In genomic region chr7:150428671-150429451, GRCh38 we compare ENCODE assay signal across 8 cellular contexts. TPM values are rescaled to one million over a fixed set of nuclear protein-coding genes. Genes with fewer than 3 reads are reported as not detected.
A peak's percentile ranks its signal among the peaks of the same experiment; 100 is the strongest.
DNase-seq lines count a peak whose midpoint lies in the region; ATAC-seq and TF ChIP-seq lines count a peak whose summit lies in the region.
"Had no signal": no experiment of that assay in that cellular context is flagged by ENCODE, and none has a peak within 500 bp of the region (broad histone marks: within the 10 kb centered on the region; RNA-seq: fewer than 3 reads in every experiment).

No MANE protein-coding gene starts in this region.

- POLR2A ChIA-PET in CD8-positive, alpha-beta memory T cell (lab: Charles Lee) = no interaction called here

- no peaks in the 10 kb centered on the region for H3K9me3 Mint-ChIP-seq in CD8-positive, alpha-beta memory T cell

- no peak overlapping the region for H3K27ac ChIP-seq in brain microvascular endothelial cell
- H3K27ac ChIP-seq in CD8-positive, alpha-beta memory T cell (ENCODE audit: low read depth, low read length) = no peak overlapping the region
- H3K27ac ChIP-seq: uterus had no signal

- no peak overlapping the region for H3K27ac Mint-ChIP-seq in CD8-positive, alpha-beta memory T cell

- no peaks in the 10 kb centered on the region for H3K36me3 ChIP-seq in brain microvascular endothelial cell (replicated peaks)
- no peaks in the 10 kb centered on the region for H3K36me3 ChIP-seq in CD8-positive, alpha-beta memory T cell (ENCODE audit: insufficient read depth, low read length)
- H3K36me3 ChIP-seq: uterus had no signal

- no peak for TF ChIP-seq CTCF in brain microvascular endothelial cell (IDR thresholded peaks at IDR 0.05; ENCODE audit: low read depth, low read length, missing control alignments)

- in situ Hi-C loops in brain microvascular endothelial cell (cut with HindIII; ENCODE audit: low pct_ligation_motif_present, low sequenced_read_pairs) = no loop called here

- CTCF ChIA-PET in CD8-positive, alpha-beta memory T cell (lab: Charles Lee) = interaction anchor here (1.0 kb wide), 1 partner anchor 75 kb away, joined by 3 read pairs; no protein-coding TSS in a partner anchor

- H3K4me1 ChIP-seq in CD8-positive, alpha-beta memory T cell (ENCODE audit: insufficient read depth, low read length) = peaks cover 6% of the 10 kb centered on the region

- peaks cover 8 to 18% (median 16%) of the 10 kb centered on the region in 3 donors for H3K4me1 Mint-ChIP-seq in CD8-positive, alpha-beta memory T cell

- H3K36me3 Mint-ChIP-seq in CD8-positive, alpha-beta memory T cell = no peaks in the 10 kb centered on the region

- peak; percentile 50 for ATAC-seq in GM18498 (IDR thresholded peaks at IDR 0.05; ENCODE audit: unreplicated experiment)
- peak; percentile 78 for ATAC-seq in HG02759 (IDR thresholded peaks at IDR 0.05; ENCODE audit: unreplicated experiment)

- H3K27me3 ChIP-seq in brain microvascular endothelial cell (replicated peaks) = no peaks in the 10 kb centered on the region
- H3K27me3 ChIP-seq in CD8-positive, alpha-beta memory T cell (ENCODE audit: insufficient read depth, low read length, poor library complexity, severe bottlenecking) = no peaks in the 10 kb centered on the region
- H3K27me3 ChIP-seq: uterus had no signal

- no peak overlapping the region for H3K4me3 Mint-ChIP-seq in CD8-positive, alpha-beta memory T cell

- DNase-seq in NCI-H510A (lab: John Stamatoyannopoulos, UW) (peak; percentile 56), brain microvascular endothelial cell (peak; percentile 68), middle frontal gyrus (ENCODE audit: extremely low spot score, low spot score) (peak; percentile 35)
- DNase-seq in CD8-positive, alpha-beta memory T cell = no peak
- no peak for DNase-seq in NK-92 treated with Interleukin-12 subunit alpha and Interleukin-12 subunit beta, amount 100 ng/mL, for 24 hours (lab: John Stamatoyannopoulos, UW)

- no peak overlapping the region for H3K4me3 ChIP-seq in brain microvascular endothelial cell (ENCODE audit: low read depth, low read length)
- H3K4me3 ChIP-seq in CD8-positive, alpha-beta memory T cell (ENCODE audit: low read length) = no peak overlapping the region
- H3K4me3 ChIP-seq: uterus had no signal

- peaks cover 7 to 10% of the 10 kb centered on the region in 2 donors for H3K27me3 Mint-ChIP-seq in CD8-positive, alpha-beta memory T cell

- H3K9me3 ChIP-seq in CD8-positive, alpha-beta memory T cell (ENCODE audit: low read length) = no peaks in the 10 kb centered on the region
- H3K9me3 ChIP-seq: uterus had no signal

RNA-seq across cellular contexts. Expression of gene GIMAP8, which starts 21.6 kb away (rescaled TPM):
- total RNA-seq in CD8-positive, alpha-beta memory T cell = 10 to 100 TPM; 11.8 to 12.3 TPM
- 30.1 TPM for polyA plus RNA-seq in CD8-positive, alpha-beta memory T cell

RNA-seq across cellular contexts. Expression of gene ZNF775, which starts 49.7 kb away (rescaled TPM):
- 1 to 10 TPM; 6.0 TPM for total RNA-seq in CD8-positive, alpha-beta memory T cell
- 8.7 TPM for polyA plus RNA-seq in CD8-positive, alpha-beta memory T cell

Comparison
In these comparisons a context has a peak if more than half of its experiments do, and no peak if none do; other contexts are left out.
1. DNase-seq: peak in NCI-H510A (single experiment), brain microvascular endothelial cell (single experiment) and middle frontal gyrus (single experiment); none in CD8-positive, alpha-beta memory T cell (0 of 5) and NK-92 treated with Interleukin-12 subunit alpha and Interleukin-12 subunit beta, amount 100 ng/mL, for 24 hours (single experiment).